2 cellular contexts compared by ENCODE assay signal in the genomic region with DNA sequence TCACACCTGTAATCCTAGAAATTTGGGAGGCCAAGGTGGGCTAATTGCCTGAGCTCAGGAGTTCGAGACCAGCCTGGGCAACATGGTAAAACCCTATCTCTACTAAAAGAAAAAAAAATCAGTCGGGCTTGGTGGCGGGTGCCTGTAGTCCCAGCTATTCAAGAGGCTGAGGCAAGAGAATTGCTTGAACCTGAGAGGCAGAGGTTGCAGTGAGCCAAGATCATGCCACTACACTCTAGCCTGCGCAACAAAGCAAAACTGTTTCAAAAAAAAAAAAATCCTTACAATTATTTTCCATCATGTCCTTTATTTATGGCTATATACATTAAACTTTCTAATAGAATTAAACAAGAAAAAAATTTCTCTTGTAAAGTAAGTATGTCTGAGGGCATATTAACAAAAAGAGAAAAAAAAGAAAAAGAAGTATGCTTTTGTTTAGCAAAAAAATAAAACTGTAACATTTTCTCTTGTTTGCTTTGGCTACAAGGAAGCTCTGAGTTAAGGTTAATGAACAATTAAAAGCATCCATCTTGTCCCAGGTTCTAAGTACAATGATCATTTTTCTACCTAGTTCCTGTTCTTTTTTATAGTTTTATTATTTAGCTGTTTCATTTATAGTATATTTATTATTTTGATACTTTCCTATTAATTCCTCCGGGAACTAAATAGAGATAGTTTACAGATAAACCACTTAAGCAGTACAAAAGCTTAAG.
TF ChIP-seq lines count a peak whose summit lies in the region.

No MANE protein-coding gene starts in this region.

TF ChIP-seq in liver, 16 proteins besides CTCF, POLR2A, EP300 and RAD21:
- TF ChIP-seq YY1 (IDR thresholded peaks at IDR 0.05) (peak; percentile 86), RXRA (IDR thresholded peaks at IDR 0.05) (peak in 1 of 2 donors; percentile 5)
- TF ChIP-seq, protein P1, sequence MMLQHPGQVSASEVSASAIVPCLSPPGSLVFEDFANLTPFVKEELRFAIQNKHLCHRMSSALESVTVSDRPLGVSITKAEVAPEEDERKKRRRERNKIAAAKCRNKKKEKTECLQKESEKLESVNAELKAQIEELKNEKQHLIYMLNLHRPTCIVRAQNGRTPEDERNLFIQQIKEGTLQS (IDR thresholded peaks at IDR 0.05): no peak

TF ChIP-seq in HepG2, 621 proteins besides CTCF, POLR2A, EP300 and RAD21:
- TF ChIP-seq FOXK1 (CRISPR knock-in tag; IDR thresholded peaks at IDR 0.05; ENCODE audit: borderline replicate concordance, low read depth) (no peak), ZNF17 (CRISPR knock-in tag; IDR thresholded peaks at IDR 0.05) (no peak), DPF2 (CRISPR knock-in tag; IDR thresholded peaks at IDR 0.05; ENCODE audit: borderline replicate concordance, low read depth) (no peak), PAF1 (CRISPR knock-in tag; IDR thresholded peaks at IDR 0.05) (no peak)
- TF ChIP-seq, protein P2, sequence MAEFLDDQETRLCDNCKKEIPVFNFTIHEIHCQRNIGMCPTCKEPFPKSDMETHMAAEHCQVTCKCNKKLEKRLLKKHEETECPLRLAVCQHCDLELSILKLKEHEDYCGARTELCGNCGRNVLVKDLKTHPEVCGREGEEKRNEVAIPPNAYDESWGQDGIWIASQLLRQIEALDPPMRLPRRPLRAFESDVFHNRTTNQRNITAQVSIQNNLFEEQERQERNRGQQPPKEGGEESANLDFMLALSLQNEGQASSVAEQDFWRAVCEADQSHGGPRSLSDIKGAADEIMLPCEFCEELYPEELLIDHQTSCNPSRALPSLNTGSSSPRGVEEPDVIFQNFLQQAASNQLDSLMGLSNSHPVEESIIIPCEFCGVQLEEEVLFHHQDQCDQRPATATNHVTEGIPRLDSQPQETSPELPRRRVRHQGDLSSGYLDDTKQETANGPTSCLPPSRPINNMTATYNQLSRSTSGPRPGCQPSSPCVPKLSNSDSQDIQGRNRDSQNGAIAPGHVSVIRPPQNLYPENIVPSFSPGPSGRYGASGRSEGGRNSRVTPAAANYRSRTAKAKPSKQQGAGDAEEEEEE (CRISPR knock-in tag; IDR thresholded peaks at IDR 0.05; ENCODE audit: borderline replicate concordance): no peak
- TF ChIP-seq, protein P3, sequence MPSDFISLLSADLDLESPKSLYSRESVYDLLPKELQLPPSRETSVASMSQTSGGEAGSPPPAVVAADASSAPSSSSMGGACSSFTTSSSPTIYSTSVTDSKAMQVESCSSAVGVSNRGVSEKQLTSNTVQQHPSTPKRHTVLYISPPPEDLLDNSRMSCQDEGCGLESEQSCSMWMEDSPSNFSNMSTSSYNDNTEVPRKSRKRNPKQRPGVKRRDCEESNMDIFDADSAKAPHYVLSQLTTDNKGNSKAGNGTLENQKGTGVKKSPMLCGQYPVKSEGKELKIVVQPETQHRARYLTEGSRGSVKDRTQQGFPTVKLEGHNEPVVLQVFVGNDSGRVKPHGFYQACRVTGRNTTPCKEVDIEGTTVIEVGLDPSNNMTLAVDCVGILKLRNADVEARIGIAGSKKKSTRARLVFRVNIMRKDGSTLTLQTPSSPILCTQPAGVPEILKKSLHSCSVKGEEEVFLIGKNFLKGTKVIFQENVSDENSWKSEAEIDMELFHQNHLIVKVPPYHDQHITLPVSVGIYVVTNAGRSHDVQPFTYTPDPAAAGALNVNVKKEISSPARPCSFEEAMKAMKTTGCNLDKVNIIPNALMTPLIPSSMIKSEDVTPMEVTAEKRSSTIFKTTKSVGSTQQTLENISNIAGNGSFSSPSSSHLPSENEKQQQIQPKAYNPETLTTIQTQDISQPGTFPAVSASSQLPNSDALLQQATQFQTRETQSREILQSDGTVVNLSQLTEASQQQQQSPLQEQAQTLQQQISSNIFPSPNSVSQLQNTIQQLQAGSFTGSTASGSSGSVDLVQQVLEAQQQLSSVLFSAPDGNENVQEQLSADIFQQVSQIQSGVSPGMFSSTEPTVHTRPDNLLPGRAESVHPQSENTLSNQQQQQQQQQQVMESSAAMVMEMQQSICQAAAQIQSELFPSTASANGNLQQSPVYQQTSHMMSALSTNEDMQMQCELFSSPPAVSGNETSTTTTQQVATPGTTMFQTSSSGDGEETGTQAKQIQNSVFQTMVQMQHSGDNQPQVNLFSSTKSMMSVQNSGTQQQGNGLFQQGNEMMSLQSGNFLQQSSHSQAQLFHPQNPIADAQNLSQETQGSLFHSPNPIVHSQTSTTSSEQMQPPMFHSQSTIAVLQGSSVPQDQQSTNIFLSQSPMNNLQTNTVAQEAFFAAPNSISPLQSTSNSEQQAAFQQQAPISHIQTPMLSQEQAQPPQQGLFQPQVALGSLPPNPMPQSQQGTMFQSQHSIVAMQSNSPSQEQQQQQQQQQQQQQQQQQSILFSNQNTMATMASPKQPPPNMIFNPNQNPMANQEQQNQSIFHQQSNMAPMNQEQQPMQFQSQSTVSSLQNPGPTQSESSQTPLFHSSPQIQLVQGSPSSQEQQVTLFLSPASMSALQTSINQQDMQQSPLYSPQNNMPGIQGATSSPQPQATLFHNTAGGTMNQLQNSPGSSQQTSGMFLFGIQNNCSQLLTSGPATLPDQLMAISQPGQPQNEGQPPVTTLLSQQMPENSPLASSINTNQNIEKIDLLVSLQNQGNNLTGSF (CRISPR knock-in tag; IDR thresholded peaks at IDR 0.05): no peak
